In genomic region chrX:356385-357034, GRCh38 we compare ENCODE assay signal across 14 cellular contexts. TPM values are rescaled to one million over a fixed set of nuclear protein-coding genes. Genes with fewer than 3 reads are reported as not detected.
DNase-seq lines count a peak whose midpoint lies in the region; ATAC-seq and TF ChIP-seq lines count a peak whose summit lies in the region.
"Had no signal": no experiment of that assay in that cellular context is flagged by ENCODE, and none has a peak within 500 bp of the region (broad histone marks: within the 10 kb centered on the region; RNA-seq: fewer than 3 reads in every experiment).

No MANE protein-coding gene starts in this region.

- no peaks in the 10 kb centered on the region for H3K36me3 ChIP-seq in CD8-positive, alpha-beta memory T cell (ENCODE audit: insufficient read depth, low read length)

- H3K36me3 Mint-ChIP-seq in CD8-positive, alpha-beta memory T cell = peaks cover 17 to 38% (median 26%) of the 10 kb centered on the region in 3 donors
- peaks cover 43% of the 10 kb centered on the region for H3K36me3 Mint-ChIP-seq in WTC11
- H3K36me3 Mint-ChIP-seq in immature natural killer cell = peaks cover 16 to 26% (median 17%) of the 10 kb centered on the region in 3 donors

- peaks cover 17% of the 10 kb centered on the region for H3K4me1 ChIP-seq in CD8-positive, alpha-beta memory T cell (ENCODE audit: insufficient read depth, low read length)
- H3K4me1 ChIP-seq: gastrocnemius medialis had no signal

- no peaks in the 10 kb centered on the region for H3K27me3 ChIP-seq in CD8-positive, alpha-beta memory T cell (ENCODE audit: insufficient read depth, low read length, poor library complexity, severe bottlenecking)
- H3K27me3 ChIP-seq: gastrocnemius medialis had no signal

- no peak overlapping the region for H3K4me3 ChIP-seq in CD8-positive, alpha-beta memory T cell (ENCODE audit: low read length)
- H3K4me3 ChIP-seq: gastrocnemius medialis had no signal

- CTCF ChIA-PET in CD8-positive, alpha-beta memory T cell (lab: Charles Lee) = no interaction called here
- CTCF ChIA-PET in WTC11 (lab: Charles Lee) = no interaction called here

- peaks cover 14 to 22% (median 16%) of the 10 kb centered on the region in 3 donors for H3K4me1 Mint-ChIP-seq in CD8-positive, alpha-beta memory T cell
- H3K4me1 Mint-ChIP-seq in WTC11 = no peaks in the 10 kb centered on the region
- H3K4me1 Mint-ChIP-seq in immature natural killer cell = peaks cover 15 to 16% of the 10 kb centered on the region in 2 donors

- no peaks in the 10 kb centered on the region for H3K27me3 Mint-ChIP-seq in CD8-positive, alpha-beta memory T cell
- H3K27me3 Mint-ChIP-seq in WTC11 (ENCODE audit: low read depth) = no peaks in the 10 kb centered on the region
- H3K27me3 Mint-ChIP-seq in immature natural killer cell (ENCODE audit: low read depth in 3 of 3) = peaks cover 0 to 3% (median 1%) of the 10 kb centered on the region in 3 donors

- no peak for TF ChIP-seq CTCF in WTC11 (IDR thresholded peaks at IDR 0.05)

- peaks cover 5% of the 10 kb centered on the region for H3K9me3 ChIP-seq in CD8-positive, alpha-beta memory T cell (ENCODE audit: low read length)
- H3K9me3 ChIP-seq: gastrocnemius medialis had no signal

- H3K4me3 Mint-ChIP-seq in CD8-positive, alpha-beta memory T cell = peak overlapping the region in 1 of 7 donors; percentile 68
- H3K4me3 Mint-ChIP-seq in WTC11 (no peak overlapping the region), immature natural killer cell (peak overlapping the region in 2 of 5 donors; percentile 25 to 45)
- H3K4me3 Mint-ChIP-seq: neural crest cell had no signal

- ATAC-seq in WTC11 = no peak
- no peak for ATAC-seq in GM18909 (IDR thresholded peaks at IDR 0.05; ENCODE audit: poor library complexity, unreplicated experiment)
- no peak for ATAC-seq in GM18511 (IDR thresholded peaks at IDR 0.05; ENCODE audit: unreplicated experiment)
- ATAC-seq: gastrocnemius medialis, left cardiac atrium had no signal

- peaks cover 8 to 14% (median 13%) of the 10 kb centered on the region in 5 donors for H3K9me3 Mint-ChIP-seq in CD8-positive, alpha-beta memory T cell
- no peaks in the 10 kb centered on the region for H3K9me3 Mint-ChIP-seq in WTC11
- H3K9me3 Mint-ChIP-seq in immature natural killer cell = peaks cover 0 to 19% (median 4%) of the 10 kb centered on the region in 6 donors

- peak overlapping the region in 7 of 8 donors; percentile 17 to 97 (median 79) for H3K27ac Mint-ChIP-seq in CD8-positive, alpha-beta memory T cell
- H3K27ac Mint-ChIP-seq in WTC11 (peak overlapping the region; percentile 49; the same call in 1 of the 2 replicates), immature natural killer cell (peak overlapping the region in 4 of 6 donors; percentile 12 to 62 (median 34))

- POLR2A ChIA-PET in CD8-positive, alpha-beta memory T cell (lab: Charles Lee) = no interaction called here
- POLR2A ChIA-PET in WTC11 (lab: Charles Lee) = no interaction called here

- no peak overlapping the region for H3K27ac ChIP-seq in CD8-positive, alpha-beta memory T cell (ENCODE audit: low read depth, low read length)
- H3K27ac ChIP-seq: gastrocnemius medialis had no signal

- peak; percentile 91 for DNase-seq in A172 (ENCODE audit: low spot score)
- no peak for DNase-seq in CD8-positive, alpha-beta memory T cell
- DNase-seq in WTC11 (ENCODE audit: low spot score) = no peak
- DNase-seq in immature natural killer cell = no peak
- DNase-seq in anterior cingulate cortex (lab: John Stamatoyannopoulos, UW) = no peak
- no peak for DNase-seq in NCI-H82 treated with DMSO at 0.1 percent for 48 hours (lab: John Stamatoyannopoulos, UW; ENCODE audit: unreplicated experiment)
- DNase-seq: activated gamma-delta T cell; gastrocnemius medialis; Kasumi-1; left cardiac atrium; stimulated activated CD4-positive, alpha-beta T cell treated with anti-CD3 and anti-CD28 coated beads, Interleukin-15, amount 100 ng/mL, for 24 hours had no signal

TF ChIP-seq in WTC11, 78 proteins besides CTCF, POLR2A, EP300 and RAD21:
- no peak for TF ChIP-seq TEAD4 (CRISPR knock-in tag; IDR thresholded peaks at IDR 0.05)
- TF ChIP-seq IRF1 (CRISPR knock-in tag; IDR thresholded peaks at IDR 0.05) = no peak
- TF ChIP-seq FOXP1 (CRISPR knock-in tag; IDR thresholded peaks at IDR 0.05; ENCODE audit: borderline replicate concordance) = no peak

RNA-seq across cellular contexts. Expression of gene PPP2R3B, which starts 30.2 kb away (rescaled TPM):
- 28.7 and 30.4 TPM in 2 replicates for total RNA-seq in A172 (2014; rRNA removed; shearing (Covaris generic))
- 10 to 100 TPM; 21.2 to 23.1 TPM for total RNA-seq in CD8-positive, alpha-beta memory T cell
- 10.0 TPM for polyA plus RNA-seq in CD8-positive, alpha-beta memory T cell
- total RNA-seq in WTC11 (2021) = 103 to 130 TPM (median 107 TPM) in 3 replicates
- polyA plus RNA-seq in immature natural killer cell = 1 to 10 TPM; 2.8 to 5.1 (median 4.2) TPM

RNA-seq across cellular contexts. Expression of gene GTPBP6, which starts 37.9 kb away (rescaled TPM):
- total RNA-seq in A172 (2014; rRNA removed; shearing (Covaris generic)) = 62.6 and 67.0 TPM in 2 replicates
- total RNA-seq in CD8-positive, alpha-beta memory T cell = 10 to 100 TPM; 77.8 to 78.5 TPM
- 55.7 TPM for polyA plus RNA-seq in CD8-positive, alpha-beta memory T cell
- 63.9 to 68.5 TPM (median 67.9 TPM) in 3 replicates for total RNA-seq in WTC11 (2021)
- polyA plus RNA-seq in immature natural killer cell = 10 to 100 TPM; 37.2 to 44.1 (median 41.4) TPM
